ENCODE assay signal across 13 cellular contexts in the genomic region with DNA sequence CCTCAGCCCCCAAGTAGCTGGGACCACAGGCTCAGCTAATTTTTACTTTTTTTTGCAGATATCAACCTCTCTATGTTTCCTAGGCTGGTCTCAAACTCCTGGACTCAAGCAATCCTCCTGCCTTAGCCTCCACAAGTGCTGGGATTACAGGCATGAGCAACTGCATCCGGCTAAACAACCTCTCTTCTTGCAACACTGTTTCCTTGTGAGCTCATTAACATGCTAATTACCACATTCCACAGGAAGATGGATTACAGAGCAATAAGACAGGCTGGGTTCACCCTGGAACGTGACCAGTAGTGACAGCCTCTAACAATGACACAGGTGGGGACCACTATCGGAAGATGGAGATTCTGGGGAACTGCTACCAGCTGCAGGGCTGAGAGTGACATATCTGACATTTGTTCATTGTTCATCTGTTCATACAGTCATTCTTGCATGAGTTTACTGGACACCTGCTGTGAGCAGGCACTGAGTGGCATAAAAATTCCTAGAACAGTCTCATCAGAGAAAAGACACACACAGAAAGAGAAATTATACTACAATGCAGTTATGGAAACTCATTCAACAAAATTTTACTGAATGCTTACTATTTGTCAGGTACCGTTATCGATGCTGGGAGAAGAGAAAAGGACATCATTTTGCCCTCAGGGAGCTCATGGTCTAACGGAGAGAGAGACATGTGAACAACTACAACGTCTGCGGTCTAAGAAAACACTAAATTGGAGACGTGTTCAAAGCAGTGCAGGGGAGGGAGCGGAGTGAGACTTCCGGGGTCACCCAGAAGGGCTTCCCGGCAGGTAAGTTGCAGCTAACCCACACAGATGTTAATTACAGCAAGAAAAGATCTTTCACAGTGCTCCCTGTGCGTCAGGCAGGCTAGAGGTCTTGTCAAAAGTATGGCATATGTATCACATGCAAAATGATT. TPM values are rescaled to one million over a fixed set of nuclear protein-coding genes. Genes with fewer than 3 reads are reported as not detected.
DNase-seq lines count a peak whose midpoint lies in the region; ATAC-seq and TF ChIP-seq lines count a peak whose summit lies in the region.
"Had no signal": no experiment of that assay in that cellular context is flagged by ENCODE, and none has a peak within 500 bp of the region (broad histone marks: within the 10 kb centered on the region; RNA-seq: fewer than 3 reads in every experiment).

No MANE protein-coding gene starts in this region.

- no peak overlapping the region for H3K4me3 Mint-ChIP-seq in CD14-positive monocyte

- H3K27me3 ChIP-seq in iPS-15b (ENCODE audit: control insufficient read depth, insufficient read depth, low read length), result no peaks in the 10 kb centered on the region
- H3K27me3 ChIP-seq: adrenal gland, tibial artery had no signal

- H3K4me3 ChIP-seq in SK-N-MC (peak overlapping the region; percentile 60; the same call in 1 of the 2 replicates), iPS-15b (ENCODE audit: low read depth, low read length) (peak overlapping the region; percentile 31)
- H3K4me3 ChIP-seq: adrenal gland, tibial artery had no signal

- H3K9me3 ChIP-seq in SK-N-MC (ENCODE audit: low read depth, low read length) (no peaks in the 10 kb centered on the region), iPS-15b (ENCODE audit: control insufficient read depth, insufficient read depth, low read length) (no peaks in the 10 kb centered on the region)
- H3K9me3 ChIP-seq: adrenal gland, tibial artery had no signal

- peak; percentile 61 for DNase-seq in NCI-H82 (lab: John Stamatoyannopoulos, UW)
- no peak for DNase-seq in NCI-H82 treated with DMSO at 0.1 percent for 48 hours (lab: John Stamatoyannopoulos, UW; ENCODE audit: unreplicated experiment)
- no peak for DNase-seq in SK-N-MC (ENCODE audit: low read depth, low spot score)
- peak; percentile 55 for DNase-seq in renal cortical epithelial cell (ENCODE audit: low read depth)
- DNase-seq in CD14-positive monocyte (ENCODE audit: low spot score), result no peak
- DNase-seq: adrenal gland, DMS79 treated with DMSO at 0.1 percent for 48 hours, NCI-H1105 treated with DMSO at 0.1 percent for 48 hours, right cardiac atrium, tibial artery had no signal

- peaks cover 0 to 3% (median 2%) of the 10 kb centered on the region in 3 donors for H3K27me3 Mint-ChIP-seq in CD14-positive monocyte (ENCODE audit: low read depth in 3 of 3)

- peak overlapping the region in 2 of 7 donors; percentile 6 to 17 for H3K27ac Mint-ChIP-seq in CD14-positive monocyte

- peaks cover 0 to 5% (median 0%) of the 10 kb centered on the region in 7 donors for H3K9me3 Mint-ChIP-seq in CD14-positive monocyte

- peaks cover 10% of the 10 kb centered on the region for H3K4me1 Mint-ChIP-seq in CD14-positive monocyte

- peaks cover 4% of the 10 kb centered on the region for H3K4me1 ChIP-seq in iPS-15b (ENCODE audit: control insufficient read depth, insufficient read depth, low read length)
- H3K4me1 ChIP-seq: adrenal gland, tibial artery had no signal

- peak overlapping the region; percentile 66 for H3K27ac ChIP-seq in SK-N-MC
- H3K27ac ChIP-seq: adrenal gland, tibial artery had no signal

- peaks cover 5 to 11% of the 10 kb centered on the region in 2 donors for H3K36me3 Mint-ChIP-seq in CD14-positive monocyte

- H3K36me3 ChIP-seq in SK-N-MC (ENCODE audit: insufficient read depth, low read length) (no peaks in the 10 kb centered on the region), iPS-15b (ENCODE audit: control insufficient read depth, insufficient read depth, low read length) (no peaks in the 10 kb centered on the region)
- H3K36me3 ChIP-seq: adrenal gland had no signal

- H3K9ac ChIP-seq in SK-N-MC (ENCODE audit: insufficient read length) (no peak overlapping the region), iPS-15b (ENCODE audit: low read depth, low read length) (no peak overlapping the region)

- ATAC-seq in HG02798 (IDR thresholded peaks at IDR 0.05; ENCODE audit: poor library complexity, unreplicated experiment) (no peak), HG03432 (IDR thresholded peaks at IDR 0.05; ENCODE audit: unreplicated experiment) (no peak)

- no peak for TF ChIP-seq CTCF in CD14-positive monocyte (IDR thresholded peaks at IDR 0.05)

- intact Hi-C loops in CD14-positive monocyte (cut with micrococcal nuclease), result no loop called here

RNA-seq across cellular contexts. Expression of a gene that starts 37.6 kb away (rescaled TPM):
- 0.25 TPM in 1 of 2 replicates, not detected in the other for total RNA-seq in renal cortical epithelial cell
- polyA plus RNA-seq in CD14-positive monocyte, result not detected
- total RNA-seq: adrenal gland, right cardiac atrium had no signal

Comparison
In these comparisons a context has a peak if more than half of its experiments do, and no peak if none do; other contexts are left out.
1. DNase-seq: peak in NCI-H82 (single experiment) and renal cortical epithelial cell (single experiment); none in NCI-H82 treated with DMSO at 0.1 percent for 48 hours (single experiment), SK-N-MC (single experiment) and CD14-positive monocyte (single experiment).